Comparison of ENCODE assay signal across 1 cellular context in the genomic region with DNA sequence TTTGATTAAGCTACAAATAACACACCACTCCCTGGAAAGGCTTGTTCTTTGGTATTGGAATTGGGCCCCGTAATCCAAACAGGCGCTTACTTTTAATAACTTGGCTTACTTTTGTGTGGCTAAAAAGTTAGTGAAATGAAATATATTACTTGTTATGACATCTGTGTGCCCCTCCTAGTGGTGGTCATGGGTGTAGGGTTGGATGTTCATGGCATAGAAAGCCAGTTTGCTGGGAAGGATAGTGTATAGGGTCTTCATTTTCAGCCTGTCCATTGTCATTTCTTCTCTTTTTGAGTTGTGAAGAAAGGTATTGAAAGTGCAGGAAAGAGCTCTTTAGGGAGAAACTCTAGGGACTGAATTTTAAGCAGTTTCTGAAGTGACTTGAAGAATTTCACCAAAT.
TF ChIP-seq lines count a peak whose summit lies in the region.

No MANE protein-coding gene starts in this region.

TF ChIP-seq in H1, 55 proteins besides CTCF, POLR2A, EP300 and RAD21:
- TF ChIP-seq EGR1 (IDR thresholded peaks at IDR 0.05; ENCODE audit: borderline replicate concordance, low read depth, low read length) = no peak
- TF ChIP-seq RFX5 (IDR thresholded peaks at IDR 0.05; ENCODE audit: borderline replicate concordance, low read depth, low read length) = no peak
- TF ChIP-seq TCF12 (IDR thresholded peaks at IDR 0.05; ENCODE audit: low read depth, low read length) = no peak
- no peak for TF ChIP-seq SP4 (IDR thresholded peaks at IDR 0.05; ENCODE audit: low read length)
- no peak for TF ChIP-seq BRCA1 (IDR thresholded peaks at IDR 0.05; ENCODE audit: low read depth, low read length)
- TF ChIP-seq TAF7 (optimal IDR thresholded peaks at IDR 0.05; ENCODE audit: borderline replicate concordance, low read depth, low read length) = no peak
- TF ChIP-seq NRF1 (IDR thresholded peaks at IDR 0.05; ENCODE audit: low read depth, low read length) = no peak
- TF ChIP-seq EZH2 (IDR thresholded peaks at IDR 0.05; ENCODE audit: low read depth, low read length, severe bottlenecking) = no peak
- TF ChIP-seq HDAC2 (IDR thresholded peaks at IDR 0.05; ENCODE audit: borderline replicate concordance in 1 of 2, low read depth in 2 of 2, low read length in 2 of 2) = no peak
- TF ChIP-seq CTBP2 (IDR thresholded peaks at IDR 0.05; ENCODE audit: borderline replicate concordance, insufficient read depth, insufficient read length, low read length) = no peak
- TF ChIP-seq, protein P1, sequence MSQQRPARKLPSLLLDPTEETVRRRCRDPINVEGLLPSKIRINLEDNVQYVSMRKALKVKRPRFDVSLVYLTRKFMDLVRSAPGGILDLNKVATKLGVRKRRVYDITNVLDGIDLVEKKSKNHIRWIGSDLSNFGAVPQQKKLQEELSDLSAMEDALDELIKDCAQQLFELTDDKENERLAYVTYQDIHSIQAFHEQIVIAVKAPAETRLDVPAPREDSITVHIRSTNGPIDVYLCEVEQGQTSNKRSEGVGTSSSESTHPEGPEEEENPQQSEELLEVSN (IDR thresholded peaks at IDR 0.05) = no peak
- no peak for TF ChIP-seq CBX5 (IDR thresholded peaks at IDR 0.05; ENCODE audit: low read depth, low read length)
- TF ChIP-seq SIX5 (IDR thresholded peaks at IDR 0.05; ENCODE audit: low read depth, low read length) = no peak
- no peak for TF ChIP-seq CBX8 (IDR thresholded peaks at IDR 0.05; ENCODE audit: borderline replicate concordance, low read depth, low read length)
- TF ChIP-seq JUN (IDR thresholded peaks at IDR 0.05; ENCODE audit: low read depth, low read length) = no peak
- TF ChIP-seq, protein P2, sequence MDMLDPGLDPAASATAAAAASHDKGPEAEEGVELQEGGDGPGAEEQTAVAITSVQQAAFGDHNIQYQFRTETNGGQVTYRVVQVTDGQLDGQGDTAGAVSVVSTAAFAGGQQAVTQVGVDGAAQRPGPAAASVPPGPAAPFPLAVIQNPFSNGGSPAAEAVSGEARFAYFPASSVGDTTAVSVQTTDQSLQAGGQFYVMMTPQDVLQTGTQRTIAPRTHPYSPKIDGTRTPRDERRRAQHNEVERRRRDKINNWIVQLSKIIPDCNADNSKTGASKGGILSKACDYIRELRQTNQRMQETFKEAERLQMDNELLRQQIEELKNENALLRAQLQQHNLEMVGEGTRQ (IDR thresholded peaks at IDR 0.05; ENCODE audit: low read length) = no peak
- TF ChIP-seq BCL11A (IDR thresholded peaks at IDR 0.05; ENCODE audit: low read depth in 2 of 2, low read length in 2 of 2) = no peak
